ENCODE assay signal across 13 cellular contexts in the genomic region with DNA sequence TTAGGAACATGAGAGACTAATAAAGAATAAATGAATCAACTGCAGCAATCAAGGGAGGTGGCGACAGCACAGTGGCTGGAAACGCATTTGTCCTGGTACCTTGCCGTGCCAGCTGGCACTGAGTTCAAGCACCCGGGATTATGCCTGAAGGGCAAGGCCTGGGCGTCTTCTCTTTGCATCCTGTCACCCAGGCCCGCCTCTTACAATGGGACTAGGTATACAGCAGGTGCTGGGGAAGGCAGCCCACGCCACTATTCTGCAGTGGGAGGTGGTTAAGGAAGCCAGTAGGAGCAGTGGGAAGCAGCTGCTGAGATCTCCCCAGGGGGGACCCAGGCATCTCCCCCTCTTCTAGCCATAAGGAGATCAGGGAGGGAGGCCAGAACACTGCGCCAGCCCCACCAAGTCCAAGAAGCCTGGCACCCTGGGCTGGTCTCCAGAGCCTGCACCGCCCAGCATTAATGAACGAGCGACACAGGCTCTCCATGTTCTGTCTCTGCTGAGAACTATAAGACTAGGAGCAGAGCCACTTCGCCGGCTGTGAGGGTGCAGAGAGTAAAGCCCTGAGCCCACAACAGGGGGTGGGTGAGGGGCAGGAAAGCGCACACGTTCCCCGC. TPM values are rescaled to one million over a fixed set of nuclear protein-coding genes. Genes with fewer than 3 reads are reported as not detected.
"Had no signal": no experiment of that assay in that cellular context is flagged by ENCODE, and none has a peak within 500 bp of the region (broad histone marks: within the 10 kb centered on the region; RNA-seq: fewer than 3 reads in every experiment).

No MANE protein-coding gene starts in this region.

- H3K4me1 ChIP-seq: body of pancreas, thyroid gland had no signal

- H3K4me3 ChIP-seq: body of pancreas, thyroid gland had no signal

- H3K9me3 ChIP-seq: body of pancreas, thyroid gland had no signal

- H3K27me3 ChIP-seq: body of pancreas, thyroid gland had no signal

- ATAC-seq: body of pancreas; naive thymus-derived CD4-positive, alpha-beta T cell had no signal

- DNase-seq: activated CD4-positive, alpha-beta T cell treated with anti-CD3 and anti-CD28 coated beads, Interleukin-2, amount 50 U/mL, for 1 hour; activated CD4-positive, CD25-positive, alpha-beta regulatory T cell; activated naive CD4-positive, alpha-beta T cell treated with anti-CD3 and anti-CD28 coated beads, Interleukin-2, amount 50 U/mL, for 16 hours; activated T-cell treated with anti-CD3 and anti-CD28 coated beads for 4 hours; body of pancreas; dermis blood vessel endothelial cell; erythroblast; naive thymus-derived CD4-positive, alpha-beta T cell; stimulated activated CD4-positive, alpha-beta T cell treated with anti-CD3 and anti-CD28 coated beads, Interleukin-4, amount 100 ng/mL, for 1 hour; thyroid gland had no signal

- H3K27ac ChIP-seq: body of pancreas, thyroid gland had no signal

- H3K9me3 Mint-ChIP-seq: naive thymus-derived CD4-positive, alpha-beta T cell had no signal

- H3K4me3 Mint-ChIP-seq: naive thymus-derived CD4-positive, alpha-beta T cell had no signal

- H3K27me3 Mint-ChIP-seq: naive thymus-derived CD4-positive, alpha-beta T cell had no signal

RNA-seq across cellular contexts. Expression of a gene that starts 15.4 kb away (rescaled TPM):
- total RNA-seq: dermis blood vessel endothelial cell had no signal
- polyA plus RNA-seq: naive thymus-derived CD4-positive, alpha-beta T cell had no signal

RNA-seq across cellular contexts. Expression of a gene that starts 41.9 kb away (rescaled TPM):
- total RNA-seq: body of pancreas; dermis blood vessel endothelial cell; glomerular endothelial cell; mononuclear cell; naive thymus-derived CD4-positive, alpha-beta T cell; T-helper 1 cell treated with Interleukin-12 subunit alpha and Interleukin-12 subunit beta and Interleukin-4 antibody, amounts not matched to agents 30 ng/mL and 1 ng/mL, for 36 hours had no signal
- polyA plus RNA-seq: naive thymus-derived CD4-positive, alpha-beta T cell had no signal
